ENCODE assay signal across 1 cellular context in genomic region chr2:127420039-127420864, GRCh38.
TF ChIP-seq lines count a peak whose summit lies in the region.

No MANE protein-coding gene starts in this region.

TF ChIP-seq in HepG2, 621 proteins besides CTCF, POLR2A, EP300 and RAD21 (continued from another document):
- TF ChIP-seq ZNF710 (CRISPR knock-in tag; IDR thresholded peaks at IDR 0.05; ENCODE audit: borderline replicate concordance) (no peak), RBAK (CRISPR knock-in tag; IDR thresholded peaks at IDR 0.05) (peak; percentile 42; the same call in 1 of the 2 replicates), ZEB1 (IDR thresholded peaks at IDR 0.05; ENCODE audit: insufficient replicate concordance, low read depth) (no peak), SMC3 (IDR thresholded peaks at IDR 0.05; ENCODE audit: low read length) (no peak), TMF1 (CRISPR knock-in tag; IDR thresholded peaks at IDR 0.05; ENCODE audit: low read depth) (no peak), ZNF790 (CRISPR knock-in tag; IDR thresholded peaks at IDR 0.05; ENCODE audit: borderline replicate concordance) (peak; percentile 33; the same call in 1 of the 2 replicates), ELK4 (CRISPR knock-in tag; IDR thresholded peaks at IDR 0.05; ENCODE audit: borderline replicate concordance) (no peak), ZNF329 (CRISPR knock-in tag; IDR thresholded peaks at IDR 0.05; ENCODE audit: low read depth) (no peak), GRHL1 (CRISPR knock-in tag; conservative IDR thresholded peaks at IDR 0.05) (no peak), PCBP2 (optimal IDR thresholded peaks at IDR 0.05; ENCODE audit: low read depth, low read length, poor library complexity, severe bottlenecking) (peak; percentile 31), PHF8 (CRISPR knock-in tag; IDR thresholded peaks at IDR 0.05) (peak; percentile 19; the same call in 1 of the 2 replicates), ZHX1 (CRISPR knock-in tag; IDR thresholded peaks at IDR 0.05; ENCODE audit: low read depth) (0 out of 2 replicates have a peak, but pooled peaks have one; percentile 9), ZNF232 (CRISPR knock-in tag; IDR thresholded peaks at IDR 0.05; ENCODE audit: borderline replicate concordance) (no peak), NONO (IDR thresholded peaks at IDR 0.05) (no peak), NONO (CRISPR knock-in tag; conservative IDR thresholded peaks at IDR 0.05) (no peak), YY1 (IDR thresholded peaks at IDR 0.05; ENCODE audit: insufficient read depth, insufficient replicate concordance, low read depth, low read length) (peak; percentile 8), ARID4A (CRISPR knock-in tag; IDR thresholded peaks at IDR 0.05; ENCODE audit: borderline replicate concordance) (0 out of 2 replicates have a peak, but pooled peaks have one; percentile 23), ADNP (CRISPR knock-in tag; IDR thresholded peaks at IDR 0.05) (no peak), ZBTB7A (CRISPR knock-in tag; IDR thresholded peaks at IDR 0.05) (no peak), U2AF2 (IDR thresholded peaks at IDR 0.05; ENCODE audit: low read depth, low read length) (no peak), ONECUT2 (CRISPR knock-in tag; IDR thresholded peaks at IDR 0.05) (no peak), NR2F6 (IDR thresholded peaks at IDR 0.05) (no peak), NR2F6 (CRISPR knock-in tag; IDR thresholded peaks at IDR 0.05) (no peak), SIN3A (IDR thresholded peaks at IDR 0.05; ENCODE audit: borderline replicate concordance, low read depth, low read length) (peak; percentile 24; the same call in 1 of the 2 replicates), CENPT (CRISPR knock-in tag; IDR thresholded peaks at IDR 0.05; ENCODE audit: low read depth) (0 out of 2 replicates have a peak, but pooled peaks have one; percentile 14), ZNF709 (CRISPR knock-in tag; IDR thresholded peaks at IDR 0.05) (0 out of 2 replicates have a peak, but pooled peaks have one; percentile 23)
TF ChIP-seq in HepG2: peak in this region for 24.
